8 cellular contexts compared by ENCODE assay signal in the genomic region with DNA sequence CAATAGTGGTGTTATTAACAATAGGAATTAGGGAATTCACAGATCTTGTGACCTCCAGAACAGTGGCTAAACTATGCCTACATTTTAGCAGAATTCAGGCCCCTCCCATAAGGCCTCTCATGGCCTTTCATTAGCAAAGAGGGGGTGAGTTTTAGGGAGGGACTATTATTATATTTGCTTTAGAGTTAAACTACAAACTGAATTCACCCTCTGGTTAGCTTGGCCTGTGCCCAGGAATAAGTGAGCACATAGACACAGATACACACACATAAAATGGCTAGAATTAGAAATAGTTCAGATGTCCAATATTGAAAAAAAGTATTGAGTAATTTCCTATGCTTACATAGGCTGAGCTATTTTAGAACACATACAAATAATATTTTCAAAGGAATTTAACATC.
"Had no signal": no experiment of that assay in that cellular context is flagged by ENCODE, and none has a peak within 500 bp of the region (broad histone marks: within the 10 kb centered on the region; RNA-seq: fewer than 3 reads in every experiment).

No MANE protein-coding gene starts in this region.

- H3K4me3 ChIP-seq: GM12878 had no signal

- DNase-seq: GDM1, GF-D8 had no signal

- ATAC-seq: GM12878 had no signal

- FAIRE-seq: G401.6, GM12878, GM12891, GM12892, GM18507, GM19239 had no signal
